In genomic region chr7:106057204-106057961, GRCh38 we compare ENCODE assay signal across 10 cellular contexts. TPM values are rescaled to one million over a fixed set of nuclear protein-coding genes. Genes with fewer than 3 reads are reported as not detected.
DNase-seq lines count a peak whose midpoint lies in the region; ATAC-seq and TF ChIP-seq lines count a peak whose summit lies in the region.
"Had no signal": no experiment of that assay in that cellular context is flagged by ENCODE, and none has a peak within 500 bp of the region (broad histone marks: within the 10 kb centered on the region; RNA-seq: fewer than 3 reads in every experiment).

No MANE protein-coding gene starts in this region.

- no peak overlapping the region for H3K27ac ChIP-seq in CD4-positive, alpha-beta memory T cell (ENCODE audit: low read depth, low read length)
- H3K27ac ChIP-seq in angular gyrus (ENCODE audit: low read depth, low read length) (peak overlapping the region; percentile 89), parathyroid adenoma (no peak overlapping the region), lower lobe of right lung (no peak overlapping the region), coronary artery (no peak overlapping the region)
- H3K27ac ChIP-seq: ascending aorta had no signal

- ATAC-seq in lower lobe of right lung (no peak), HG03354 (IDR thresholded peaks at IDR 0.05; ENCODE audit: poor library complexity, severe bottlenecking, unreplicated experiment) (no peak)

- peaks cover 8 to 26% (median 13%) of the 10 kb centered on the region in 4 donors for H3K4me1 Mint-ChIP-seq in CD4-positive, alpha-beta memory T cell
- H3K4me1 Mint-ChIP-seq in HFFc6 (ENCODE audit: low read depth): peaks cover 4% of the 10 kb centered on the region; the same call in 1 of the 2 replicates

- no peaks in the 10 kb centered on the region for H3K79me2 ChIP-seq in parathyroid adenoma

- peak overlapping the region in 4 of 7 donors; percentile 12 to 72 (median 52) for H3K27ac Mint-ChIP-seq in CD4-positive, alpha-beta memory T cell
- no peak overlapping the region for H3K27ac Mint-ChIP-seq in HFFc6

- H2AFZ ChIP-seq in parathyroid adenoma: peak overlapping the region; percentile 45

- POLR2A ChIA-PET in CD4-positive, alpha-beta memory T cell (lab: Charles Lee; ENCODE audit: partially characterized antibody): interaction anchor here (0.9 to 3.1 kb wide), 3 partner anchors 14 to 98 kb away, joined by 3 to 25 read pairs (median 4); no protein-coding TSS in a partner anchor

- peaks cover 16% of the 10 kb centered on the region for H3K4me1 ChIP-seq in CD4-positive, alpha-beta memory T cell (ENCODE audit: insufficient read depth, low read length)
- H3K4me1 ChIP-seq in parathyroid adenoma: peaks cover 18% of the 10 kb centered on the region
- H3K4me1 ChIP-seq in lower lobe of right lung: peaks cover 7% of the 10 kb centered on the region
- H3K4me1 ChIP-seq: ascending aorta had no signal

- peaks cover 0 to 2% (median 0%) of the 10 kb centered on the region in 8 donors for H3K9me3 Mint-ChIP-seq in CD4-positive, alpha-beta memory T cell
- no peaks in the 10 kb centered on the region; the same call in 1 of the 2 replicates for H3K9me3 Mint-ChIP-seq in HFFc6

- DNase-seq in CD4-positive, alpha-beta memory T cell: no peak
- DNase-seq in HFFc6: no peak
- DNase-seq in lower lobe of right lung: no peak
- no peak for DNase-seq in coronary artery (ENCODE audit: low spot score)
- no peak for DNase-seq in H7

- peaks cover 0 to 4% of the 10 kb centered on the region in 2 donors for H3K27me3 Mint-ChIP-seq in CD4-positive, alpha-beta memory T cell
- H3K27me3 Mint-ChIP-seq in HFFc6 (ENCODE audit: insufficient read depth): peaks cover 20% of the 10 kb centered on the region

- H3K4me3 Mint-ChIP-seq in CD4-positive, alpha-beta memory T cell: peak overlapping the region in 3 of 8 donors; percentile 17 to 64 (median 51)
- no peak overlapping the region for H3K4me3 Mint-ChIP-seq in HFFc6
- H3K4me3 Mint-ChIP-seq: activated CD8-positive, alpha-beta memory T cell treated with anti-CD3 and anti-CD28 coated beads, Interleukin-2, amount 10 ng/mL, durations not matched to agents 7 days and 5 days had no signal

- no peaks in the 10 kb centered on the region for H3K9me3 ChIP-seq in CD4-positive, alpha-beta memory T cell (ENCODE audit: control insufficient read depth in 1 of 2, low read length in 2 of 2)
- H3K9me3 ChIP-seq in parathyroid adenoma (ENCODE audit: control insufficient read depth, low read length) (no peaks in the 10 kb centered on the region), lower lobe of right lung (no peaks in the 10 kb centered on the region)
- H3K9me3 ChIP-seq: ascending aorta had no signal

- no peak overlapping the region for H3K4me2 ChIP-seq in parathyroid adenoma (ENCODE audit: low read length)

- H3K36me3 Mint-ChIP-seq in CD4-positive, alpha-beta memory T cell: no peaks in the 10 kb centered on the region
- H3K36me3 Mint-ChIP-seq in HFFc6 (ENCODE audit: low read depth): no peaks in the 10 kb centered on the region
- H3K36me3 Mint-ChIP-seq: activated CD8-positive, alpha-beta memory T cell treated with anti-CD3 and anti-CD28 coated beads, Interleukin-2, amount 10 ng/mL, durations not matched to agents 7 days and 5 days had no signal

- H3K9ac ChIP-seq in parathyroid adenoma: no peak overlapping the region

- intact Hi-C loops in CD4-positive, alpha-beta memory T cell (cut with micrococcal nuclease): loop anchor here (1.0 to 10.0 kb wide), 6 partner anchors 14 to 407 kb away; no protein-coding TSS in a partner anchor
- intact Hi-C loops in lower lobe of right lung (cut with DNase I): loop anchor here (5.0 kb wide), 1 partner anchor 95 kb away; no protein-coding TSS in a partner anchor

- CTCF ChIA-PET in CD4-positive, alpha-beta memory T cell (lab: Charles Lee; ENCODE audit: partially characterized antibody): interaction anchor here (0.6 to 13.5 kb wide), 25 partner anchors 9 to 410 kb away, joined by 3 to 423 read pairs (median 4); partner anchors contain the start of gene SYPL1

- no peaks in the 10 kb centered on the region for H3K27me3 ChIP-seq in CD4-positive, alpha-beta memory T cell (ENCODE audit: insufficient read depth, low read length)
- H3K27me3 ChIP-seq in parathyroid adenoma (ENCODE audit: control insufficient read depth, insufficient read depth, low read length): no peaks in the 10 kb centered on the region
- no peaks in the 10 kb centered on the region for H3K27me3 ChIP-seq in lower lobe of right lung (ENCODE audit: low read depth)
- H3K27me3 ChIP-seq in H7 (ENCODE audit: control insufficient read depth, insufficient read depth, low read length): no peaks in the 10 kb centered on the region
- H3K27me3 ChIP-seq: ascending aorta had no signal

- no peak overlapping the region for H3K4me3 ChIP-seq in CD4-positive, alpha-beta memory T cell (ENCODE audit: low read length in 2 of 2)
- H3K4me3 ChIP-seq in parathyroid adenoma (ENCODE audit: low read depth, low read length) (no peak overlapping the region), lower lobe of right lung (no peak overlapping the region), coronary artery (no peak overlapping the region), H7 (ENCODE audit: insufficient read depth, low read depth, low read length) (no peak overlapping the region)
- H3K4me3 ChIP-seq: ascending aorta had no signal

- TF ChIP-seq CTCF in HFFc6 (IDR thresholded peaks at IDR 0.05) (peak; percentile 44; the same call in 1 of the 2 replicates), parathyroid adenoma (IDR thresholded peaks at IDR 0.05) (no peak), lower lobe of right lung (IDR thresholded peaks at IDR 0.05) (no peak), coronary artery (IDR thresholded peaks at IDR 0.05) (no peak)

- H3K36me3 ChIP-seq in CD4-positive, alpha-beta memory T cell (ENCODE audit: insufficient read depth, low read length): no peaks in the 10 kb centered on the region
- no peaks in the 10 kb centered on the region for H3K36me3 ChIP-seq in parathyroid adenoma (ENCODE audit: control insufficient read depth, insufficient read depth, low read length)
- no peaks in the 10 kb centered on the region for H3K36me3 ChIP-seq in lower lobe of right lung
- H3K36me3 ChIP-seq in H7 (replicated peaks; ENCODE audit: control insufficient read depth, insufficient read depth, low read length): no peaks in the 10 kb centered on the region
- H3K36me3 ChIP-seq: ascending aorta had no signal

RNA-seq across cellular contexts. Expression of gene SYPL1, which starts 54.7 kb away (rescaled TPM):
- 10 to 100 TPM; 46.9 to 47.9 TPM for total RNA-seq in CD4-positive, alpha-beta memory T cell
- polyA plus RNA-seq in CD4-positive, alpha-beta memory T cell: 10 to 100 TPM; 75.5 to 78.3 TPM
- total RNA-seq in HFFc6 (2021; fragmentation: NEBNext Ultra II Directional; extraction: Animal tissue kit (Norgen Biotek cat#: 25700)): 10 to 100 TPM; 66.5 to 84.0 (median 74.6) TPM
- total RNA-seq in lower lobe of right lung: 79.6 TPM
- total RNA-seq in H7 (2014; rRNA removed; shearing (Covaris generic)): 25.2 and 30.7 TPM in 2 replicates
